ENCODE assay signal across 1 cellular context in genomic region chr1:158425020-158425419, GRCh38.
TF ChIP-seq lines count a peak whose summit lies in the region.

No MANE protein-coding gene starts in this region.

TF ChIP-seq in GM23338, 12 proteins besides CTCF, POLR2A, EP300 and RAD21 (continued from another document):
- no peak for TF ChIP-seq ZNF462 (CRISPR knock-in tag; IDR thresholded peaks at IDR 0.05)
- no peak for TF ChIP-seq ZNF114 (CRISPR knock-in tag; IDR thresholded peaks at IDR 0.05)
- TF ChIP-seq JUNB (IDR thresholded peaks at IDR 0.05; ENCODE audit: unreplicated experiment) = no peak
- TF ChIP-seq EZH2 (IDR thresholded peaks at IDR 0.05; ENCODE audit: low read depth, unreplicated experiment) = no peak
- no peak for TF ChIP-seq ETS1 (IDR thresholded peaks at IDR 0.05)
- TF ChIP-seq CREB1 (CRISPR knock-in tag; IDR thresholded peaks at IDR 0.05; ENCODE audit: low read depth) = no peak
